ENCODE assay signal across 19 cellular contexts in genomic region chrX:148600131-148600530, GRCh38.
DNase-seq lines count a peak whose midpoint lies in the region; ATAC-seq, FAIRE-seq and TF ChIP-seq lines count a peak whose summit lies in the region.
"Had no signal": no experiment of that assay in that cellular context is flagged by ENCODE, and none has a peak within 500 bp of the region (broad histone marks: within the 10 kb centered on the region; RNA-seq: fewer than 3 reads in every experiment).

No MANE protein-coding gene starts in this region.

- H3K27me3 ChIP-seq in Loucy (ENCODE audit: insufficient read depth, low read length, poor library complexity, severe bottlenecking) (no peaks in the 10 kb centered on the region), OCI-LY1 (ENCODE audit: insufficient read depth, low read length) (no peaks in the 10 kb centered on the region)

- DNase-seq in A549 (ENCODE audit: low read depth in 1 of 2, low spot score in 1 of 2), result no peak
- peak; percentile 32 for DNase-seq in cerebellum (ENCODE audit: low spot score)
- no peak for DNase-seq in left ventricle myocardium superior
- DNase-seq in GOT3 (lab: John Stamatoyannopoulos, UW), result no peak
- DNase-seq in effector CD8-positive, alpha-beta T cell (lab: John Stamatoyannopoulos, UW), result no peak
- DNase-seq in SW480 (ENCODE audit: low spot score), result no peak
- DNase-seq: Calu3; CD4-positive, alpha-beta T cell; DMS153; DMS79 treated with DMSO at 0.1 percent for 48 hours; EL; GDM1 had no signal

- CTCF ChIA-PET in A549 (lab: Yijun Ruan, JAX), result no interaction called here

- H3K79me2 ChIP-seq in Loucy (ENCODE audit: insufficient read depth, low read length) (peaks cover 78% of the 10 kb centered on the region), OCI-LY1 (ENCODE audit: insufficient read depth, low read length) (peaks cover 33% of the 10 kb centered on the region)

- peak; percentile 28 for FAIRE-seq in A549 (lab: Jason Lieb, UNC)
- FAIRE-seq: GM12892, HepG2 had no signal

- no peak overlapping the region for H3K9ac ChIP-seq in Loucy (ENCODE audit: low read depth, low read length, poor library complexity, severe bottlenecking)
- H3K9ac ChIP-seq in OCI-LY1 (ENCODE audit: low read length), result no peak overlapping the region; the same call in 1 of the 2 replicates

- H3K27ac ChIP-seq in A549 (no peak overlapping the region), OCI-LY1 (ENCODE audit: low read depth, low read length, poor library complexity, severe bottlenecking) (peak overlapping the region; percentile 66)
- H3K27ac ChIP-seq: 22Rv1 had no signal

- TF ChIP-seq CTCF in A549 (IDR thresholded peaks at IDR 0.05) (no peak), Loucy (conservative IDR thresholded peaks at IDR 0.05; ENCODE audit: low read length) (no peak), OCI-LY1 (IDR thresholded peaks at IDR 0.05; ENCODE audit: low read length) (no peak)

- WGBS in A549 (ENCODE audit: missing lambda C conversion rate), result 5% methylated on average over 6 of the region's 6 CpGs

- no peak overlapping the region for H2AFZ ChIP-seq in Loucy (ENCODE audit: low read length)
- no peak overlapping the region for H2AFZ ChIP-seq in OCI-LY1 (ENCODE audit: low read length)
- H2AFZ ChIP-seq: GM23338 had no signal

- no peak for TF ChIP-seq RAD21 in A549 (conservative IDR thresholded peaks at IDR 0.05 in 1 of 2, IDR thresholded peaks at IDR 0.05 in 1 of 2)

- H3F3A ChIP-seq in Loucy (ENCODE audit: low read depth) (no peaks in the 10 kb centered on the region), OCI-LY1 (ENCODE audit: insufficient read depth, low read length) (no peaks in the 10 kb centered on the region)

- no peaks in the 10 kb centered on the region for H3K4me1 ChIP-seq in A549
- peaks cover 48% of the 10 kb centered on the region for H3K4me1 ChIP-seq in Loucy (ENCODE audit: insufficient read depth, low read length, poor library complexity, severe bottlenecking)
- peaks cover 70% of the 10 kb centered on the region for H3K4me1 ChIP-seq in OCI-LY1 (ENCODE audit: insufficient read depth, low read length, severe bottlenecking)

- no peaks in the 10 kb centered on the region for H3K36me3 ChIP-seq in Loucy (ENCODE audit: insufficient read depth, low read length)
- no peaks in the 10 kb centered on the region for H3K36me3 ChIP-seq in OCI-LY1 (ENCODE audit: insufficient read depth, low read length)
- H3K36me3 ChIP-seq: HAP-1 had no signal

- no peak for TF ChIP-seq EP300 in A549 (IDR thresholded peaks at IDR 0.05)

- intact Hi-C loops in left ventricle myocardium superior (cut with micrococcal nuclease), result no loop called here

- TF ChIP-seq POLR2A in A549 (IDR thresholded peaks at IDR 0.05; ENCODE audit: low read length), result no peak

- H3K4me3 ChIP-seq in A549 (no peak overlapping the region), Loucy (ENCODE audit: low read length, poor library complexity, severe bottlenecking) (peak overlapping the region; percentile 47), OCI-LY1 (ENCODE audit: low read depth, low read length, poor library complexity, severe bottlenecking) (no peak overlapping the region)
- H3K4me3 ChIP-seq: GM23338, HAP-1 had no signal

- ATAC-seq in A549 (no peak), left ventricle myocardium superior (no peak)
- ATAC-seq: GM23338, HepG2 had no signal

- H3K9me3 ChIP-seq in A549, result no peaks in the 10 kb centered on the region
- no peaks in the 10 kb centered on the region for H3K9me3 ChIP-seq in Loucy (ENCODE audit: insufficient read depth, low read depth, low read length)
- no peaks in the 10 kb centered on the region for H3K9me3 ChIP-seq in OCI-LY1 (ENCODE audit: low read length)
- H3K9me3 ChIP-seq: HAP-1 had no signal

- H3K9me2 ChIP-seq in Loucy (replicated peaks; ENCODE audit: low read depth, low read length) (no peaks in the 10 kb centered on the region), OCI-LY1 (ENCODE audit: low read depth, low read length) (no peaks in the 10 kb centered on the region)

- H3K4me2 ChIP-seq in A549 (no peak overlapping the region), Loucy (ENCODE audit: low read depth, low read length, poor library complexity, severe bottlenecking) (peak overlapping the region; percentile 63), OCI-LY1 (ENCODE audit: low read length) (peak overlapping the region; percentile 57; the same call in 1 of the 2 replicates)
- H3K4me2 ChIP-seq: GM23338 had no signal

- POLR2A ChIA-PET in A549 (lab: Yijun Ruan, JAX), result no interaction called here

- H4K20me1 ChIP-seq in Loucy (ENCODE audit: insufficient read depth, low read length, poor library complexity, severe bottlenecking) (peaks cover 28% of the 10 kb centered on the region), OCI-LY1 (ENCODE audit: insufficient read depth, low read length) (no peaks in the 10 kb centered on the region)

TF ChIP-seq in A549, 52 proteins besides CTCF, POLR2A, EP300 and RAD21:
- TF ChIP-seq CEBPB (IDR thresholded peaks at IDR 0.05), result no peak
